In genomic region chr20:43293068-43293786, GRCh38 we compare ENCODE assay signal across 22 cellular contexts.
DNase-seq lines count a peak whose midpoint lies in the region; ATAC-seq lines count a peak whose summit lies in the region.
"Had no signal": no experiment of that assay in that cellular context is flagged by ENCODE, and none has a peak within 500 bp of the region (broad histone marks: within the 10 kb centered on the region; RNA-seq: fewer than 3 reads in every experiment).

No MANE protein-coding gene starts in this region.

- no peak overlapping the region for H2BK120ac ChIP-seq in mesendoderm (ENCODE audit: low read depth, low read length)

- peak overlapping the region; percentile 24 for H3K9ac ChIP-seq in mesendoderm (ENCODE audit: low read length)

- DNase-seq in NCI-H82 treated with DMSO at 0.1 percent for 48 hours (lab: John Stamatoyannopoulos, UW; ENCODE audit: unreplicated experiment) (peak; percentile 90), mesendoderm (peak; percentile 86)
- DNase-seq in central memory CD4-positive, alpha-beta T cell = no peak
- DNase-seq: Caco-2; CD4-positive, alpha-beta T cell; DMS 273 treated with DMSO at 0.1 percent for 48 hours; DMS79 treated with DMSO at 0.1 percent for 48 hours; GOT3; MM.1S; NCI-H1048; NCI-H1417 treated with DMSO at 0.1 percent for 48 hours; NCI-H187; NCI-H446 treated with DMSO at 0.1 percent for 48 hours; NCI-H69; SHP77 treated with DMSO at 0.1 percent for 48 hours had no signal

- H3K4me3 ChIP-seq in ectodermal cell (ENCODE audit: insufficient read depth, low read depth, low read length) (no peak overlapping the region), mesendoderm (ENCODE audit: low read length) (no peak overlapping the region)
- H3K4me3 ChIP-seq: GM12878, SK-N-MC had no signal

- no peak overlapping the region for H4K8ac ChIP-seq in mesendoderm (ENCODE audit: low read depth, low read length)

- H4K5ac ChIP-seq in mesendoderm (ENCODE audit: low read length) = no peak overlapping the region

- H3K27ac ChIP-seq in ectodermal cell (ENCODE audit: insufficient read depth, low read depth, low read length, poor library complexity, severe bottlenecking) (peak overlapping the region; percentile 46), mesendoderm (ENCODE audit: low read depth, low read length) (no peak overlapping the region)
- H3K27ac ChIP-seq: RWPE1, SK-N-MC had no signal

- no peak overlapping the region for H3K4me2 ChIP-seq in mesendoderm (ENCODE audit: low read length)

- no peak for ATAC-seq in GM18511 (IDR thresholded peaks at IDR 0.05; ENCODE audit: unreplicated experiment)
- no peak for ATAC-seq in HG02588 (IDR thresholded peaks at IDR 0.05; ENCODE audit: unreplicated experiment)
- no peak for ATAC-seq in GM18498 (IDR thresholded peaks at IDR 0.05; ENCODE audit: unreplicated experiment)
- ATAC-seq: GM12878 had no signal

- WGBS in ectodermal cell, 2 experiments = 65 to 70% methylated on average over 11 of the region's 11 CpGs
- no CpG with 5 or more reads among the region's 11 CpGs for WGBS in mesendoderm (ENCODE audit: extremely low coverage, insufficient coverage, low lambda C conversion rate)

- H3K9me3 ChIP-seq in ectodermal cell (ENCODE audit: control insufficient read depth, low read length) = peaks cover 9% of the 10 kb centered on the region
- H3K9me3 ChIP-seq: Caco-2 had no signal

- H2AK5ac ChIP-seq in mesendoderm (ENCODE audit: low read length) = no peak overlapping the region

- H3K56ac ChIP-seq in mesendoderm (ENCODE audit: low read length) = no peak overlapping the region

- H2BK5ac ChIP-seq in mesendoderm (ENCODE audit: low read length) = no peak overlapping the region

- no peaks in the 10 kb centered on the region for H3K79me1 ChIP-seq in mesendoderm (ENCODE audit: low read length)

- no peaks in the 10 kb centered on the region for H3K79me2 ChIP-seq in mesendoderm (ENCODE audit: control insufficient read depth, insufficient read depth, low read length)

- no peak overlapping the region for H3K18ac ChIP-seq in mesendoderm (ENCODE audit: low read length)

- no peak overlapping the region for H2BK15ac ChIP-seq in mesendoderm (replicated peaks; ENCODE audit: low read depth)

- H3K27me3 ChIP-seq in ectodermal cell (ENCODE audit: control insufficient read depth, insufficient read depth, low read length, poor library complexity, severe bottlenecking) (no peaks in the 10 kb centered on the region), mesendoderm (ENCODE audit: insufficient read depth, low read length, poor library complexity) (no peaks in the 10 kb centered on the region)

- H3K36me3 ChIP-seq in ectodermal cell (ENCODE audit: control insufficient read depth, insufficient read depth, low read length) (no peaks in the 10 kb centered on the region), mesendoderm (ENCODE audit: control insufficient read depth, insufficient read depth, low read length) (no peaks in the 10 kb centered on the region)

- H3K23ac ChIP-seq in mesendoderm (ENCODE audit: low read length) = no peak overlapping the region

- H3K4me1 ChIP-seq in ectodermal cell (ENCODE audit: control insufficient read depth, insufficient read depth, low read length) (peaks cover 20% of the 10 kb centered on the region), mesendoderm (ENCODE audit: control insufficient read depth, low read depth, low read length) (peaks cover 5% of the 10 kb centered on the region)
- H3K4me1 ChIP-seq: Caco-2 had no signal

- H3K4ac ChIP-seq in mesendoderm (ENCODE audit: low read depth, low read length) = no peak overlapping the region
